Comparison of ENCODE assay signal across 8 cellular contexts in genomic region chr2:47783491-47784330, GRCh38. TPM values are rescaled to one million over a fixed set of nuclear protein-coding genes. Genes with fewer than 3 reads are reported as not detected.
DNase-seq lines count a peak whose midpoint lies in the region; ATAC-seq and TF ChIP-seq lines count a peak whose summit lies in the region.

No MANE protein-coding gene starts in this region.

- peaks cover 14% of the 10 kb centered on the region for H3K36me3 Mint-ChIP-seq in activated naive CD4-positive, alpha-beta T cell treated with anti-CD3 and anti-CD28 coated beads, Interleukin-2, amount 10 ng/mL, durations not matched to agents 7 days and 5 days
- no peaks in the 10 kb centered on the region for H3K36me3 Mint-ChIP-seq in osteocyte (ENCODE audit: unreplicated experiment)

- CTCF ChIA-PET in activated naive CD4-positive, alpha-beta T cell treated with anti-CD3 and anti-CD28 coated beads, Interleukin-2, amount 10 ng/mL, durations not matched to agents 7 days and 5 days (lab: Charles Lee): interaction anchor here (2.1 kb wide), 1 partner anchor 16 kb away, joined by 9 read pairs; no protein-coding TSS in a partner anchor

- H3K36me3 ChIP-seq in thoracic aorta: no peaks in the 10 kb centered on the region

- no peaks in the 10 kb centered on the region for H3K9me3 Mint-ChIP-seq in activated naive CD4-positive, alpha-beta T cell treated with anti-CD3 and anti-CD28 coated beads, Interleukin-2, amount 10 ng/mL, durations not matched to agents 7 days and 5 days
- no peaks in the 10 kb centered on the region for H3K9me3 Mint-ChIP-seq in osteocyte (ENCODE audit: unreplicated experiment)

- no peaks in the 10 kb centered on the region for H3K9me3 ChIP-seq in thoracic aorta

- TF ChIP-seq CTCF in osteocyte (IDR thresholded peaks at IDR 0.05) (no peak), thoracic aorta (IDR thresholded peaks at IDR 0.05) (no peak)

- no peaks in the 10 kb centered on the region for H3K27me3 ChIP-seq in thoracic aorta (replicated peaks; ENCODE audit: insufficient read depth)

- H3K27ac ChIP-seq in thoracic aorta: peak overlapping the region; percentile 86 to 92

- peaks cover 31% of the 10 kb centered on the region for H3K4me1 Mint-ChIP-seq in activated naive CD4-positive, alpha-beta T cell treated with anti-CD3 and anti-CD28 coated beads, Interleukin-2, amount 10 ng/mL, durations not matched to agents 7 days and 5 days
- H3K4me1 Mint-ChIP-seq in osteocyte (ENCODE audit: unreplicated experiment): peaks cover 17% of the 10 kb centered on the region

- peak overlapping the region; percentile 92 for H3K27ac Mint-ChIP-seq in activated naive CD4-positive, alpha-beta T cell treated with anti-CD3 and anti-CD28 coated beads, Interleukin-2, amount 10 ng/mL, durations not matched to agents 7 days and 5 days
- H3K27ac Mint-ChIP-seq in osteocyte (ENCODE audit: unreplicated experiment): peak overlapping the region; percentile 90

- DNase-seq in EH (ENCODE audit: low read depth): peak; percentile 64
- peak; percentile 47 for DNase-seq in GOT3 (lab: John Stamatoyannopoulos, UW)
- peak; percentile 51 for DNase-seq in LHCN-M2 (ENCODE audit: low read depth)
- DNase-seq in SK-N-DZ (ENCODE audit: low spot score): peak; percentile 74
- DNase-seq in activated naive CD4-positive, alpha-beta T cell treated with anti-CD3 and anti-CD28 coated beads, Interleukin-2, amount 10 ng/mL, durations not matched to agents 7 days and 5 days: peak; percentile 81
- peak; percentile 60 for DNase-seq in globus pallidus (ENCODE audit: low spot score)
- peak; percentile 88 for DNase-seq in osteocyte (ENCODE audit: extremely low spot score, unreplicated experiment)
- DNase-seq in thoracic aorta (ENCODE audit: low spot score): peak; percentile 3

- H3K4me3 Mint-ChIP-seq in activated naive CD4-positive, alpha-beta T cell treated with anti-CD3 and anti-CD28 coated beads, Interleukin-2, amount 10 ng/mL, durations not matched to agents 7 days and 5 days: peak overlapping the region; percentile 89
- peak overlapping the region; percentile 90 for H3K4me3 Mint-ChIP-seq in osteocyte (ENCODE audit: unreplicated experiment)

- peaks cover 5% of the 10 kb centered on the region for H3K27me3 Mint-ChIP-seq in activated naive CD4-positive, alpha-beta T cell treated with anti-CD3 and anti-CD28 coated beads, Interleukin-2, amount 10 ng/mL, durations not matched to agents 7 days and 5 days
- H3K27me3 Mint-ChIP-seq in osteocyte (ENCODE audit: unreplicated experiment): no peaks in the 10 kb centered on the region

- H3K4me1 ChIP-seq in thoracic aorta (ENCODE audit: control insufficient read depth in 1 of 2, low read depth in 2 of 2): peaks cover 8 to 21% of the 10 kb centered on the region in 2 donors

- ATAC-seq in thoracic aorta (ENCODE audit: insufficient number of reproducible peaks, low FRiP score, low read depth): no peak

- H3K4me3 ChIP-seq in thoracic aorta: peak overlapping the region; percentile 87

RNA-seq across cellular contexts. Expression of gene MSH6, which starts 0.8 kb away (rescaled TPM):
- total RNA-seq in LHCN-M2 (2014; rRNA removed) (70.3 and 87.7 TPM in 2 replicates), osteocyte (55.8 and 62.4 TPM in 2 replicates), thoracic aorta (10 to 100 TPM; 22.6 to 41.2 TPM)
- 29.3 TPM for polyA plus RNA-seq in LHCN-M2 (2012)
- polyA plus RNA-seq in SK-N-DZ (2014; cell fraction: cytosol; rRNA removed): 63.3 and 66.0 TPM in 2 replicates
- polyA plus RNA-seq in SK-N-DZ (2014; cell fraction: nucleus; rRNA removed): 40.2 and 45.6 TPM in 2 replicates

Comparison
In these comparisons a context has a peak if more than half of its experiments do, and no peak if none do; other contexts are left out.
1. DNase-seq: peak in every context shown above with its lines; median percentile 88 in osteocyte; 81 in activated naive CD4-positive, alpha-beta T cell treated with anti-CD3 and anti-CD28 coated beads, Interleukin-2, amount 10 ng/mL, durations not matched to agents 7 days and 5 days; 74 in SK-N-DZ; 64 in EH; 60 in globus pallidus; 51 in LHCN-M2; 47 in GOT3; 3 in thoracic aorta.